Comparison of ENCODE assay signal across 9 cellular contexts in the genomic region with DNA sequence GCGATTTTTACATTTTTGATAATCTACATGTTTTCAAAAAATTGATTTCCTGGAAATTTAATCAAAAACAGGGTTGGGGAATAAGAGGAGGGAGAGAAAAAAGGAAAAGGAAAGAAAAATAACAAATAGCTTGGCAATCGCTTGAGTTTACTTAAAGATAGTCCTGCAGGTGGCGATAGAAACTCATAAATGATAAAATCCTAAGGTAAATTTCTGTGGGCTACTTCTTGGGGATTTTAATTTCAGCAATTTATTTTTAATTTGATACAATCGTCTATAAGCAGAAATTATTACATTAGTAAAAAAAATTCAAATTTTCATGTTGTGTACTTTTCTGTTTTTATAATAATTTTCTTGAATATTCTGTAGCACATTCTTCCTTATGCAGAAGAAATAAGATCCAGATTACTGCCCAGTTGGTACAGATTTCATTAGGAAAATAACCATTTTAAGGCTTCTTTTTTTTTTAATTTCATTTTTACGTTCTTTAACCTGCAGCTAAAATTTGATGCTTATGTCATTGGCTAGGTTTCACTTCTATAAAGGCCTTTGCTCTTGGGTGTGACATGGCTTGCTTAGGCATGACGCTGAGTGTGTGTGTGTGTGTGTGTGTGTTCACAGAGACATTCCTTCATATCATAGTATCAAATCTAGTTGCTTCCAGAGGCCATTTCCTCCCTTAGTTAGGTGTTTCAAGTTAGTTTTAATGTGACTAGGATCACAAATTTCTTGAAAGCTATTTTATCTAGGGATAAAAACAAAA.
DNase-seq lines count a peak whose midpoint lies in the region; ATAC-seq, FAIRE-seq and TF ChIP-seq lines count a peak whose summit lies in the region.
"Had no signal": no experiment of that assay in that cellular context is flagged by ENCODE, and none has a peak within 500 bp of the region (broad histone marks: within the 10 kb centered on the region; RNA-seq: fewer than 3 reads in every experiment).

No MANE protein-coding gene starts in this region.

- no peaks in the 10 kb centered on the region for H3K36me3 ChIP-seq in Peyer's patch
- H3K36me3 ChIP-seq in uterus, result no peaks in the 10 kb centered on the region

- H3K9me3 ChIP-seq in Peyer's patch, result no peaks in the 10 kb centered on the region
- no peaks in the 10 kb centered on the region for H3K9me3 ChIP-seq in uterus

- H3K27me3 Mint-ChIP-seq in activated T-helper 2 cell treated with anti-CD3 and anti-CD28 coated beads, Interferon-gamma antibody, Interleukin-2, Interleukin-4, amounts not matched to agents 10 μg/mL and 5 μg/mL and 100 μg/mL, durations not matched to agents 14 hours and 24 hours and 36 hours (ENCODE audit: low read depth), result no peaks in the 10 kb centered on the region

- DNase-seq in GM18507 (ENCODE audit: extremely low spot score, insufficient read length, low read depth) (no peak), Peyer's patch (peak in 2 of 3 donors; percentile 49 to 74), foreskin keratinocyte (peak; percentile 21 to 49), uterus (no peak)
- no peak for DNase-seq in activated T-helper 2 cell treated with anti-CD3 and anti-CD28 coated beads, Interferon-gamma antibody, Interleukin-2, Interleukin-4, amounts not matched to agents 10 μg/mL and 5 μg/mL and 100 μg/mL, durations not matched to agents 14 hours and 24 hours and 36 hours (ENCODE audit: low spot score)
- DNase-seq in stimulated activated naive CD8-positive, alpha-beta T cell treated with anti-CD3 and anti-CD28 coated beads, Interleukin-15, Interleukin-2, amounts not matched to agents 100 U/mL and 50 U/mL, for 24 hours, result no peak

- peaks cover 39% of the 10 kb centered on the region for H3K36me3 Mint-ChIP-seq in activated T-helper 2 cell treated with anti-CD3 and anti-CD28 coated beads, Interferon-gamma antibody, Interleukin-2, Interleukin-4, amounts not matched to agents 10 μg/mL and 5 μg/mL and 100 μg/mL, durations not matched to agents 14 hours and 24 hours and 36 hours (ENCODE audit: low read depth)

- no peaks in the 10 kb centered on the region for H3K9me3 Mint-ChIP-seq in activated T-helper 2 cell treated with anti-CD3 and anti-CD28 coated beads, Interferon-gamma antibody, Interleukin-2, Interleukin-4, amounts not matched to agents 10 μg/mL and 5 μg/mL and 100 μg/mL, durations not matched to agents 14 hours and 24 hours and 36 hours
- H3K9me3 Mint-ChIP-seq: T-helper 1 cell treated with Interleukin-12 subunit alpha and Interleukin-12 subunit beta and Interleukin-4 antibody, amounts not matched to agents 30 μg/mL and 1 μg/mL, for 36 hours had no signal

- intact Hi-C loops in uterus (cut with DNase I; ENCODE audit: low total_unique reads), result no loop called here
- intact Hi-C loops in activated T-helper 2 cell treated with anti-CD3 and anti-CD28 coated beads, Interferon-gamma antibody, Interleukin-2, Interleukin-4, amounts not matched to agents 10 μg/mL and 5 μg/mL and 100 μg/mL, durations not matched to agents 14 hours and 24 hours and 36 hours (cut with micrococcal nuclease), result loop anchor here (10.0 kb wide), 1 partner anchor 162 kb away; no protein-coding TSS in a partner anchor

- TF ChIP-seq CTCF in Peyer's patch (IDR thresholded peaks at IDR 0.05) (peak in 4 of 6 experiments; percentile 39 to 62 (median 60)), foreskin keratinocyte (conservative IDR thresholded peaks at IDR 0.05) (peak; percentile 70), uterus (IDR thresholded peaks at IDR 0.05) (peak in 3 of 4 experiments; percentile 18 to 40 (median 36))

- peak; percentile 65 for FAIRE-seq in GM18507 (lab: Jason Lieb, UNC)

- no peak overlapping the region for H3K4me3 ChIP-seq in Peyer's patch
- H3K4me3 ChIP-seq in uterus, result no peak overlapping the region

- ATAC-seq in HG02973 (IDR thresholded peaks at IDR 0.05; ENCODE audit: unreplicated experiment), result peak; percentile 82
- peak; percentile 50 for ATAC-seq in foreskin keratinocyte
- no peak for ATAC-seq in HG03469 (IDR thresholded peaks at IDR 0.05; ENCODE audit: unreplicated experiment)
- ATAC-seq in stimulated activated naive CD8-positive, alpha-beta T cell treated with anti-CD3 and anti-CD28 coated beads, Interleukin-15, Interleukin-2, amounts not matched to agents 100 U/mL and 50 U/mL, for 24 hours, result no peak

- no peak overlapping the region for H3K27ac Mint-ChIP-seq in activated T-helper 2 cell treated with anti-CD3 and anti-CD28 coated beads, Interferon-gamma antibody, Interleukin-2, Interleukin-4, amounts not matched to agents 10 μg/mL and 5 μg/mL and 100 μg/mL, durations not matched to agents 14 hours and 24 hours and 36 hours
- H3K27ac Mint-ChIP-seq: T-helper 1 cell treated with Interleukin-12 subunit alpha and Interleukin-12 subunit beta and Interleukin-4 antibody, amounts not matched to agents 30 μg/mL and 1 μg/mL, for 36 hours had no signal

- H3K27ac ChIP-seq in Peyer's patch (no peak overlapping the region), foreskin keratinocyte (no peak overlapping the region), uterus (no peak overlapping the region)

- H3K4me1 Mint-ChIP-seq in activated T-helper 2 cell treated with anti-CD3 and anti-CD28 coated beads, Interferon-gamma antibody, Interleukin-2, Interleukin-4, amounts not matched to agents 10 μg/mL and 5 μg/mL and 100 μg/mL, durations not matched to agents 14 hours and 24 hours and 36 hours (ENCODE audit: low read depth), result no peaks in the 10 kb centered on the region

- peaks cover 0 to 20% (median 0%) of the 10 kb centered on the region in 4 donors for H3K4me1 ChIP-seq in Peyer's patch
- peaks cover 5% of the 10 kb centered on the region for H3K4me1 ChIP-seq in foreskin keratinocyte
- no peaks in the 10 kb centered on the region for H3K4me1 ChIP-seq in uterus

- H3K27me3 ChIP-seq in Peyer's patch (no peaks in the 10 kb centered on the region), foreskin keratinocyte (no peaks in the 10 kb centered on the region), uterus (no peaks in the 10 kb centered on the region)

- H3K4me3 Mint-ChIP-seq in activated T-helper 2 cell treated with anti-CD3 and anti-CD28 coated beads, Interferon-gamma antibody, Interleukin-2, Interleukin-4, amounts not matched to agents 10 μg/mL and 5 μg/mL and 100 μg/mL, durations not matched to agents 14 hours and 24 hours and 36 hours (ENCODE audit: low read depth), result no peak overlapping the region
- H3K4me3 Mint-ChIP-seq: T-helper 1 cell treated with Interleukin-12 subunit alpha and Interleukin-12 subunit beta and Interleukin-4 antibody, amounts not matched to agents 30 μg/mL and 1 μg/mL, for 36 hours had no signal

- no peak for TF ChIP-seq POLR2A in Peyer's patch (IDR thresholded peaks at IDR 0.05)
- TF ChIP-seq POLR2A in uterus (IDR thresholded peaks at IDR 0.05), result no peak

Comparison
In these comparisons a context has a peak if more than half of its experiments do, and no peak if none do; other contexts are left out.
1. DNase-seq: peak in Peyer's patch (2 of 3) and foreskin keratinocyte (2 of 2); none in GM18507 (single experiment), uterus (0 of 2), activated T-helper 2 cell treated with anti-CD3 and anti-CD28 coated beads, Interferon-gamma antibody, Interleukin-2, Interleukin-4, amounts not matched to agents 10 μg/mL and 5 μg/mL and 100 μg/mL, durations not matched to agents 14 hours and 24 hours and 36 hours (single experiment) and stimulated activated naive CD8-positive, alpha-beta T cell treated with anti-CD3 and anti-CD28 coated beads, Interleukin-15, Interleukin-2, amounts not matched to agents 100 U/mL and 50 U/mL, for 24 hours (single experiment).
2. ATAC-seq: peak in HG02973 (single experiment) and foreskin keratinocyte (single experiment); none in HG03469 (single experiment) and stimulated activated naive CD8-positive, alpha-beta T cell treated with anti-CD3 and anti-CD28 coated beads, Interleukin-15, Interleukin-2, amounts not matched to agents 100 U/mL and 50 U/mL, for 24 hours (single experiment).
3. Peak in every context shown above with its lines, with median percentiles within 50 percentile points of each other: CTCF ChIP-seq.